1 cellular context compared by ENCODE assay signal in the genomic region with DNA sequence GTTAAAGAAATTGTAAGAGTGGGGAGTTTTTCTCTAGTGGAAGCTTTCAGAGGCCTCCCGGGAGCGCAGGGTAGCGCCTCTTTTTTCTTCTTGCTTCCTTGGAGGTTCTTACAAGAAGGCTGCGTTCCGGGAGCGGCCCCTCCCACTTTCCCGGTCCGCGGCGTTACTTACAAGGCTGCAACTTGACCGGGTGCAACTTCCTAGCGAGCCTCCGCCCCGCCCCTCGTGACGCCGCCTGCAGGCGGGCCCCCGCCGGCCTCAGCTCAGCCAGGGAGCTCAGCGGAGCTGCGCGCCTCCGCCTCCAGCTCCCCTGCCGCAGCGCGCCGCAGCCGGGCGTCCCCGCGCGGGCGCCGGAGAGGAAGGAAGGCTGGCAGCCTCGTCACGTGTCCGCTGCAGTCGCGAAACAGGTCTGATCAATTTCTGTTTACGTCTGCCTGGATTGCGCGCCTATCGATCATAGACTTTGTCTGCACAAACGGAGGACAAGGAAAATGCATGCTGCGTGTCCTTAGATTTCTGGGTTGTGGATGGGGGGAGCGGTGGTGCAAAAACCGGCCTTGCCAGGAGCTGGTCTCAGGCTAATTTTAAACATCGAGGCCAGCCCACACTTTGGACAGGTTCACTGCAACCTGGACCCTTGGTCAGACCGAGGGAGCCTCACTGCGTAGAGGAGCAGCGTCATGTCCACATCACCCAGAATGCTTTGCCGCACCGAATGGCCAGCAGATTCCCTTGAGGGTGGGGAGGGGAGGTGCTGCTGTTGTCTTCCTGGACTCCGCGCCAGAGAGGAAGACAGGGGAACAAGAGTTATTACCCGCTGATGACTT.
TF ChIP-seq lines count a peak whose summit lies in the region.

A gene with protein sequence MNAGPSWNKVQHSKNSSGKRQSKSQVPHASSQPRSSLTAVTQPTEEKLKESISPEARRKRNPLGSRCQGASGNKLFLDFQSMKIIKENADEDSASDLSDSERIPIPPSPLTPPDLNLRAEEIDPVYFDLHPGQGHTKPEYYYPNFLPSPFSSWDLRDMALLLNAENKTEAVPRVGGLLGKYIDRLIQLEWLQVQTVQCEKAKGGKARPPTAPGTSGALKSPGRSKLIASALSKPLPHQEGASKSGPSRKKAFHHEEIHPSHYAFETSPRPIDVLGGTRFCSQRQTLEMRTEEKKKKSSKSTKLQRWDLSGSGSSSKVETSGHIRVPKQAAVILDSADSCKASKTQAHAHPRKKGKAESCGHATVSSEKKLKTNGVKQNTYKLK (plus strand): TSS at position 261 of the 827 bp plus-strand sequence. CDS start 3,555 bp downstream, outside the sequence.
A gene with protein sequence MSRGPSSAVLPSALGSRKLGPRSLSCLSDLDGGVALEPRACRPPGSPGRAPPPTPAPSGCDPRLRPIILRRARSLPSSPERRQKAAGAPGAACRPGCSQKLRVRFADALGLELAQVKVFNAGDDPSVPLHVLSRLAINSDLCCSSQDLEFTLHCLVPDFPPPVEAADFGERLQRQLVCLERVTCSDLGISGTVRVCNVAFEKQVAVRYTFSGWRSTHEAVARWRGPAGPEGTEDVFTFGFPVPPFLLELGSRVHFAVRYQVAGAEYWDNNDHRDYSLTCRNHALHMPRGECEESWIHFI (minus strand): TSS at position 177 of the 827 bp plus-strand sequence. CDS start 374 bp downstream, outside the sequence.

TF ChIP-seq in HepG2, 621 proteins besides CTCF, POLR2A, EP300 and RAD21 (continued from another document and continues in another):
- TF ChIP-seq, protein P1, sequence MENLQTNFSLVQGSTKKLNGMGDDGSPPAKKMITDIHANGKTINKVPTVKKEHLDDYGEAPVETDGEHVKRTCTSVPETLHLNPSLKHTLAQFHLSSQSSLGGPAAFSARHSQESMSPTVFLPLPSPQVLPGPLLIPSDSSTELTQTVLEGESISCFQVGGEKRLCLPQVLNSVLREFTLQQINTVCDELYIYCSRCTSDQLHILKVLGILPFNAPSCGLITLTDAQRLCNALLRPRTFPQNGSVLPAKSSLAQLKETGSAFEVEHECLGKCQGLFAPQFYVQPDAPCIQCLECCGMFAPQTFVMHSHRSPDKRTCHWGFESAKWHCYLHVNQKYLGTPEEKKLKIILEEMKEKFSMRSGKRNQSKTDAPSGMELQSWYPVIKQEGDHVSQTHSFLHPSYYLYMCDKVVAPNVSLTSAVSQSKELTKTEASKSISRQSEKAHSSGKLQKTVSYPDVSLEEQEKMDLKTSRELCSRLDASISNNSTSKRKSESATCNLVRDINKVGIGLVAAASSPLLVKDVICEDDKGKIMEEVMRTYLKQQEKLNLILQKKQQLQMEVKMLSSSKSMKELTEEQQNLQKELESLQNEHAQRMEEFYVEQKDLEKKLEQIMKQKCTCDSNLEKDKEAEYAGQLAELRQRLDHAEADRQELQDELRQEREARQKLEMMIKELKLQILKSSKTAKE (CRISPR knock-in tag; IDR thresholded peaks at IDR 0.05; ENCODE audit: borderline replicate concordance) = peak; percentile 72
- TF ChIP-seq, protein P2, sequence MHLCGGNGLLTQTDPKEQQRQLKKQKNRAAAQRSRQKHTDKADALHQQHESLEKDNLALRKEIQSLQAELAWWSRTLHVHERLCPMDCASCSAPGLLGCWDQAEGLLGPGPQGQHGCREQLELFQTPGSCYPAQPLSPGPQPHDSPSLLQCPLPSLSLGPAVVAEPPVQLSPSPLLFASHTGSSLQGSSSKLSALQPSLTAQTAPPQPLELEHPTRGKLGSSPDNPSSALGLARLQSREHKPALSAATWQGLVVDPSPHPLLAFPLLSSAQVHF (CRISPR knock-in tag; IDR thresholded peaks at IDR 0.05) = peak; percentile 46; the same call in 1 of the 2 replicates
- TF ChIP-seq IKZF4 (CRISPR knock-in tag; IDR thresholded peaks at IDR 0.05; ENCODE audit: borderline replicate concordance, low read depth, not compliant biosample characterization) = peak; percentile 95
- no peak for TF ChIP-seq ZKSCAN5 (CRISPR knock-in tag; IDR thresholded peaks at IDR 0.05)
- TF ChIP-seq ZNF790 (CRISPR knock-in tag; IDR thresholded peaks at IDR 0.05; ENCODE audit: borderline replicate concordance) = peak; percentile 91; the same call in 1 of the 2 replicates
- peak; percentile 91 for TF ChIP-seq ZNF547 (CRISPR knock-in tag; IDR thresholded peaks at IDR 0.05)
- no peak; the same call in 1 of the 2 replicates for TF ChIP-seq ETV5 (CRISPR knock-in tag; IDR thresholded peaks at IDR 0.05; ENCODE audit: borderline replicate concordance)
- peak; percentile 90 for TF ChIP-seq HDAC1 (CRISPR knock-in tag; IDR thresholded peaks at IDR 0.05)
- TF ChIP-seq TEAD3 (CRISPR knock-in tag; optimal IDR thresholded peaks at IDR 0.05; ENCODE audit: borderline replicate concordance) = peak; percentile 72
- peak; percentile 72; the same call in 1 of the 2 replicates for TF ChIP-seq NFKB2 (CRISPR knock-in tag; IDR thresholded peaks at IDR 0.05; ENCODE audit: borderline replicate concordance)
- TF ChIP-seq, protein P3, sequence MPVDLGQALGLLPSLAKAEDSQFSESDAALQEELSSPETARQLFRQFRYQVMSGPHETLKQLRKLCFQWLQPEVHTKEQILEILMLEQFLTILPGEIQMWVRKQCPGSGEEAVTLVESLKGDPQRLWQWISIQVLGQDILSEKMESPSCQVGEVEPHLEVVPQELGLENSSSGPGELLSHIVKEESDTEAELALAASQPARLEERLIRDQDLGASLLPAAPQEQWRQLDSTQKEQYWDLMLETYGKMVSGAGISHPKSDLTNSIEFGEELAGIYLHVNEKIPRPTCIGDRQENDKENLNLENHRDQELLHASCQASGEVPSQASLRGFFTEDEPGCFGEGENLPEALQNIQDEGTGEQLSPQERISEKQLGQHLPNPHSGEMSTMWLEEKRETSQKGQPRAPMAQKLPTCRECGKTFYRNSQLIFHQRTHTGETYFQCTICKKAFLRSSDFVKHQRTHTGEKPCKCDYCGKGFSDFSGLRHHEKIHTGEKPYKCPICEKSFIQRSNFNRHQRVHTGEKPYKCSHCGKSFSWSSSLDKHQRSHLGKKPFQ (CRISPR knock-in tag; IDR thresholded peaks at IDR 0.05; ENCODE audit: insufficient replicate concordance) = peak; percentile 11
- TF ChIP-seq ZNF234 (CRISPR knock-in tag; conservative IDR thresholded peaks at IDR 0.05) = peak; percentile 86; the same call in 1 of the 2 replicates
- peak; percentile 78 for TF ChIP-seq ELF1 (CRISPR knock-in tag; IDR thresholded peaks at IDR 0.05)
- TF ChIP-seq REL (CRISPR knock-in tag; conservative IDR thresholded peaks at IDR 0.05) = peak; percentile 74; the same call in 1 of the 2 replicates
- TF ChIP-seq, protein P4, sequence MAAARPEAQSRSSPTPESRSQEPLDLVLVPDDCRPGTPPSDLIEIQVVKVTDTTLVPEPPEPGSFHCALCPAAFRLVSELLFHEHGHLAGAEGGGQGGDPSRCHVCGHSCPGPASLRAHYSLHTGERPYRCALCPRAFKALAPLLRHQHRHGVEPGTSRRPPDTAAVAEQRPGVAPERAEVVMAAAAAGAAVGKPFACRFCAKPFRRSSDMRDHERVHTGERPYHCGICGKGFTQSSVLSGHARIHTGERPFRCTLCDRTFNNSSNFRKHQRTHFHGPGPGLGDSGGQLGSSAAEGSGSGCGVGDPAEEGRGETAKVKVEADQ (CRISPR knock-in tag; IDR thresholded peaks at IDR 0.05; ENCODE audit: borderline replicate concordance) = peak; percentile 98
- TF ChIP-seq YEATS2 (CRISPR knock-in tag; IDR thresholded peaks at IDR 0.05; ENCODE audit: borderline replicate concordance) = peak; percentile 87
- TF ChIP-seq ZSCAN9 (CRISPR knock-in tag; IDR thresholded peaks at IDR 0.05; ENCODE audit: borderline replicate concordance) = no peak
- TF ChIP-seq, protein P5, sequence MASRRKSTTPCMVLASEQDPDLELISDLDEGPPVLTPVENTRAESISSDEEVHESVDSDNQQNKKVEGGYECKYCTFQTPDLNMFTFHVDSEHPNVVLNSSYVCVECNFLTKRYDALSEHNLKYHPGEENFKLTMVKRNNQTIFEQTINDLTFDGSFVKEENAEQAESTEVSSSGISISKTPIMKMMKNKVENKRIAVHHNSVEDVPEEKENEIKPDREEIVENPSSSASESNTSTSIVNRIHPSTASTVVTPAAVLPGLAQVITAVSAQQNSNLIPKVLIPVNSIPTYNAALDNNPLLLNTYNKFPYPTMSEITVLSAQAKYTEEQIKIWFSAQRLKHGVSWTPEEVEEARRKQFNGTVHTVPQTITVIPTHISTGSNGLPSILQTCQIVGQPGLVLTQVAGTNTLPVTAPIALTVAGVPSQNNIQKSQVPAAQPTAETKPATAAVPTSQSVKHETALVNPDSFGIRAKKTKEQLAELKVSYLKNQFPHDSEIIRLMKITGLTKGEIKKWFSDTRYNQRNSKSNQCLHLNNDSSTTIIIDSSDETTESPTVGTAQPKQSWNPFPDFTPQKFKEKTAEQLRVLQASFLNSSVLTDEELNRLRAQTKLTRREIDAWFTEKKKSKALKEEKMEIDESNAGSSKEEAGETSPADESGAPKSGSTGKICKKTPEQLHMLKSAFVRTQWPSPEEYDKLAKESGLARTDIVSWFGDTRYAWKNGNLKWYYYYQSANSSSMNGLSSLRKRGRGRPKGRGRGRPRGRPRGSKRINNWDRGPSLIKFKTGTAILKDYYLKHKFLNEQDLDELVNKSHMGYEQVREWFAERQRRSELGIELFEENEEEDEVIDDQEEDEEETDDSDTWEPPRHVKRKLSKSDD (CRISPR knock-in tag; IDR thresholded peaks at IDR 0.05; ENCODE audit: low read depth) = peak; percentile 79
- no peak for TF ChIP-seq RFX1 (IDR thresholded peaks at IDR 0.05)
- TF ChIP-seq IRX3 (CRISPR knock-in tag; IDR thresholded peaks at IDR 0.05; ENCODE audit: borderline replicate concordance, low read depth) = peak; percentile 83
- TF ChIP-seq, protein P6, sequence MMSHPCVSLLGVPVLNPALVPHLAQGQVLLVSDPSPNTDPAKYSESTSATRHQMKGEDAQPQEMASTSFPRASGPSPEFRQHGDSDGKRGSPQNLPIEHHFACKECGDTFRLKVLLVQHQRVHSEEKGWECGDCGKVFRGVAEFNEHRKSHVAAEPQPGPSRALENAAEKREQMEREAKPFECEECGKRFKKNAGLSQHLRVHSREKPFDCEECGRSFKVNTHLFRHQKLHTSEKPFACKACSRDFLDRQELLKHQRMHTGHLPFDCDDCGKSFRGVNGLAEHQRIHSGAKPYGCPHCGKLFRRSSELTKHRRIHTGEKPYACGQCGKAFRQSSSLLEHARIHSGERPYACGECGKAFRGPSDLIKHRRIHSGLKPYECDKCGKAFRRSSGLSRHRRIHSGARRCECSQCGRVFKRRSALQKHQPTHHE (CRISPR knock-in tag; IDR thresholded peaks at IDR 0.05; ENCODE audit: borderline replicate concordance) = no peak
- 0 out of 2 replicates have a peak, but pooled peaks have one; percentile 7 for TF ChIP-seq ZNF121 (CRISPR knock-in tag; IDR thresholded peaks at IDR 0.05)
- TF ChIP-seq, protein P7, sequence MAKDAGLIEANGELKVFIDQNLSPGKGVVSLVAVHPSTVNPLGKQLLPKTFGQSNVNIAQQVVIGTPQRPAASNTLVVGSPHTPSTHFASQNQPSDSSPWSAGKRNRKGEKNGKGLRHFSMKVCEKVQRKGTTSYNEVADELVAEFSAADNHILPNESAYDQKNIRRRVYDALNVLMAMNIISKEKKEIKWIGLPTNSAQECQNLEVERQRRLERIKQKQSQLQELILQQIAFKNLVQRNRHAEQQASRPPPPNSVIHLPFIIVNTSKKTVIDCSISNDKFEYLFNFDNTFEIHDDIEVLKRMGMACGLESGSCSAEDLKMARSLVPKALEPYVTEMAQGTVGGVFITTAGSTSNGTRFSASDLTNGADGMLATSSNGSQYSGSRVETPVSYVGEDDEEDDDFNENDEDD (CRISPR knock-in tag; IDR thresholded peaks at IDR 0.05; ENCODE audit: borderline replicate concordance) = peak; percentile 85
- no peak for TF ChIP-seq ZBTB8A (CRISPR knock-in tag; IDR thresholded peaks at IDR 0.05; ENCODE audit: borderline replicate concordance, low read depth)
- no peak for TF ChIP-seq MIER2 (CRISPR knock-in tag; IDR thresholded peaks at IDR 0.05)
- no peak; the same call in 1 of the 2 replicates for TF ChIP-seq MIER3 (CRISPR knock-in tag; IDR thresholded peaks at IDR 0.05; ENCODE audit: borderline replicate concordance)
- TF ChIP-seq ZNF460 (CRISPR knock-in tag; IDR thresholded peaks at IDR 0.05; ENCODE audit: borderline replicate concordance) = no peak
- TF ChIP-seq NFE2L2 (IDR thresholded peaks at IDR 0.05; ENCODE audit: low read length) = no peak
- peak; percentile 87 for TF ChIP-seq KDM2A (CRISPR knock-in tag; IDR thresholded peaks at IDR 0.05; ENCODE audit: borderline replicate concordance, low read depth)
- no peak for TF ChIP-seq ZNF549 (CRISPR knock-in tag; IDR thresholded peaks at IDR 0.05)
- TF ChIP-seq, protein P8, sequence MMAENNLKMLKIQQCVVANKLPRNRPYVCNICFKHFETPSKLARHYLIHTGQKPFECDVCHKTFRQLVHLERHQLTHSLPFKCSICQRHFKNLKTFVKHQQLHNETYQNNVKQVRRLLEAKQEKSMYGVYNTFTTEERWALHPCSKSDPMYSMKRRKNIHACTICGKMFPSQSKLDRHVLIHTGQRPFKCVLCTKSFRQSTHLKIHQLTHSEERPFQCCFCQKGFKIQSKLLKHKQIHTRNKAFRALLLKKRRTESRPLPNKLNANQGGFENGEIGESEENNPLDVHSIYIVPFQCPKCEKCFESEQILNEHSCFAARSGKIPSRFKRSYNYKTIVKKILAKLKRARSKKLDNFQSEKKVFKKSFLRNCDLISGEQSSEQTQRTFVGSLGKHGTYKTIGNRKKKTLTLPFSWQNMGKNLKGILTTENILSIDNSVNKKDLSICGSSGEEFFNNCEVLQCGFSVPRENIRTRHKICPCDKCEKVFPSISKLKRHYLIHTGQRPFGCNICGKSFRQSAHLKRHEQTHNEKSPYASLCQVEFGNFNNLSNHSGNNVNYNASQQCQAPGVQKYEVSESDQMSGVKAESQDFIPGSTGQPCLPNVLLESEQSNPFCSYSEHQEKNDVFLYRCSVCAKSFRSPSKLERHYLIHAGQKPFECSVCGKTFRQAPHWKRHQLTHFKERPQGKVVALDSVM (CRISPR knock-in tag; IDR thresholded peaks at IDR 0.05) = peak; percentile 84; the same call in 1 of the 2 replicates
- peak; percentile 69; the same call in 1 of the 2 replicates for TF ChIP-seq MEF2D (CRISPR knock-in tag; IDR thresholded peaks at IDR 0.05)
- TF ChIP-seq, protein P9, sequence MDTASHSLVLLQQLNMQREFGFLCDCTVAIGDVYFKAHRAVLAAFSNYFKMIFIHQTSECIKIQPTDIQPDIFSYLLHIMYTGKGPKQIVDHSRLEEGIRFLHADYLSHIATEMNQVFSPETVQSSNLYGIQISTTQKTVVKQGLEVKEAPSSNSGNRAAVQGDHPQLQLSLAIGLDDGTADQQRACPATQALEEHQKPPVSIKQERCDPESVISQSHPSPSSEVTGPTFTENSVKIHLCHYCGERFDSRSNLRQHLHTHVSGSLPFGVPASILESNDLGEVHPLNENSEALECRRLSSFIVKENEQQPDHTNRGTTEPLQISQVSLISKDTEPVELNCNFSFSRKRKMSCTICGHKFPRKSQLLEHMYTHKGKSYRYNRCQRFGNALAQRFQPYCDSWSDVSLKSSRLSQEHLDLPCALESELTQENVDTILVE (CRISPR knock-in tag; IDR thresholded peaks at IDR 0.05) = peak; percentile 49
- peak; percentile 97; the same call in 1 of the 2 replicates for TF ChIP-seq ZNF672 (CRISPR knock-in tag; IDR thresholded peaks at IDR 0.05)
- TF ChIP-seq ZFX (CRISPR knock-in tag; IDR thresholded peaks at IDR 0.05; ENCODE audit: low read depth) = peak; percentile 90
- TF ChIP-seq, protein P10, sequence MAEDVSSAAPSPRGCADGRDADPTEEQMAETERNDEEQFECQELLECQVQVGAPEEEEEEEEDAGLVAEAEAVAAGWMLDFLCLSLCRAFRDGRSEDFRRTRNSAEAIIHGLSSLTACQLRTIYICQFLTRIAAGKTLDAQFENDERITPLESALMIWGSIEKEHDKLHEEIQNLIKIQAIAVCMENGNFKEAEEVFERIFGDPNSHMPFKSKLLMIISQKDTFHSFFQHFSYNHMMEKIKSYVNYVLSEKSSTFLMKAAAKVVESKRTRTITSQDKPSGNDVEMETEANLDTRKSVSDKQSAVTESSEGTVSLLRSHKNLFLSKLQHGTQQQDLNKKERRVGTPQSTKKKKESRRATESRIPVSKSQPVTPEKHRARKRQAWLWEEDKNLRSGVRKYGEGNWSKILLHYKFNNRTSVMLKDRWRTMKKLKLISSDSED (CRISPR knock-in tag; IDR thresholded peaks at IDR 0.05) = peak; percentile 20
- no peak for TF ChIP-seq HHEX (CRISPR knock-in tag; IDR thresholded peaks at IDR 0.05)
- TF ChIP-seq GATA4 (IDR thresholded peaks at IDR 0.05; ENCODE audit: borderline replicate concordance, low read depth) = peak; percentile 73; the same call in 1 of the 2 replicates
